Comparison of ENCODE assay signal across 24 cellular contexts in genomic region chr11:72100009-72100408, GRCh38. TPM values are rescaled to one million over a fixed set of nuclear protein-coding genes. Genes with fewer than 3 reads are reported as not detected.
DNase-seq lines count a peak whose midpoint lies in the region; ATAC-seq and TF ChIP-seq lines count a peak whose summit lies in the region.
"Had no signal": no experiment of that assay in that cellular context is flagged by ENCODE, and none has a peak within 500 bp of the region (broad histone marks: within the 10 kb centered on the region; RNA-seq: fewer than 3 reads in every experiment).

No MANE protein-coding gene starts in this region.

- CTCF ChIA-PET in activated naive CD4-positive, alpha-beta T cell treated with anti-CD3 and anti-CD28 coated beads, Interleukin-2, amount 10 ng/mL, durations not matched to agents 7 days and 5 days (lab: Charles Lee) = interaction anchor here (0.7 to 4.2 kb wide), 4 partner anchors 9 to 75 kb away, joined by 4 to 29 read pairs (median 4); no protein-coding TSS in a partner anchor
- CTCF ChIA-PET in activated CD8-positive, alpha-beta T cell treated with anti-CD3 and anti-CD28 coated beads, Interleukin-2, amount 10 ng/mL, durations not matched to agents 7 days and 5 days (lab: Charles Lee) = interaction anchor here (1.4 to 4.5 kb wide), 7 partner anchors 9 to 331 kb away, joined by 3 to 48 read pairs (median 9); no protein-coding TSS in a partner anchor

- H3K9me3 Mint-ChIP-seq in activated naive CD4-positive, alpha-beta T cell treated with anti-CD3 and anti-CD28 coated beads, Interleukin-2, amount 50 U/mL, for 72 hours = peaks cover 0 to 4% of the 10 kb centered on the region in 2 donors
- H3K9me3 Mint-ChIP-seq in activated naive CD4-positive, alpha-beta T cell treated with anti-CD3 and anti-CD28 coated beads, Interleukin-2, amount 10 ng/mL, durations not matched to agents 7 days and 5 days = no peaks in the 10 kb centered on the region
- no peaks in the 10 kb centered on the region for H3K9me3 Mint-ChIP-seq in activated CD8-positive, alpha-beta T cell treated with anti-CD3 and anti-CD28 coated beads, Interleukin-2, amount 10 ng/mL, durations not matched to agents 7 days and 5 days (ENCODE audit: insufficient read depth)
- H3K9me3 Mint-ChIP-seq: activated T-cell treated with anti-CD3 and anti-CD28 coated beads, Interleukin-2, amount 50 U/mL, for 4 hours; immature natural killer cell had no signal

- H3K27ac ChIP-seq in lower lobe of right lung = peak overlapping the region; percentile 43
- no peak overlapping the region for H3K27ac ChIP-seq in subcutaneous abdominal adipose tissue (ENCODE audit: low read depth, low read length)
- H3K27ac ChIP-seq: sigmoid colon had no signal

- peak overlapping the region; percentile 50 to 90 for H3K27ac Mint-ChIP-seq in activated naive CD4-positive, alpha-beta T cell treated with anti-CD3 and anti-CD28 coated beads, Interleukin-2, amount 50 U/mL, for 72 hours
- H3K27ac Mint-ChIP-seq in activated naive CD4-positive, alpha-beta T cell treated with anti-CD3 and anti-CD28 coated beads, Interleukin-2, amount 10 ng/mL, durations not matched to agents 7 days and 5 days = no peak overlapping the region
- H3K27ac Mint-ChIP-seq in activated CD8-positive, alpha-beta T cell treated with anti-CD3 and anti-CD28 coated beads, Interleukin-2, amount 10 ng/mL, durations not matched to agents 7 days and 5 days = peak overlapping the region; percentile 69

- H3K4me1 Mint-ChIP-seq in activated naive CD4-positive, alpha-beta T cell treated with anti-CD3 and anti-CD28 coated beads, Interleukin-2, amount 10 ng/mL, durations not matched to agents 7 days and 5 days = peaks cover 41% of the 10 kb centered on the region
- peaks cover 38% of the 10 kb centered on the region for H3K4me1 Mint-ChIP-seq in activated CD8-positive, alpha-beta T cell treated with anti-CD3 and anti-CD28 coated beads, Interleukin-2, amount 10 ng/mL, durations not matched to agents 7 days and 5 days (ENCODE audit: low read depth)

- no peak overlapping the region for H3K4me3 Mint-ChIP-seq in activated naive CD4-positive, alpha-beta T cell treated with anti-CD3 and anti-CD28 coated beads, Interleukin-2, amount 10 ng/mL, durations not matched to agents 7 days and 5 days
- H3K4me3 Mint-ChIP-seq in activated CD8-positive, alpha-beta T cell treated with anti-CD3 and anti-CD28 coated beads, Interleukin-2, amount 10 ng/mL, durations not matched to agents 7 days and 5 days = no peak overlapping the region
- H3K4me3 Mint-ChIP-seq: activated T-cell treated with anti-CD3 and anti-CD28 coated beads, Interleukin-2, amount 50 U/mL, for 4 hours had no signal

- DNase-seq in activated naive CD4-positive, alpha-beta T cell treated with anti-CD3 and anti-CD28 coated beads, Interleukin-2, amount 50 U/mL, for 72 hours (ENCODE audit: low spot score in 2 of 2) = no peak
- no peak for DNase-seq in activated naive CD4-positive, alpha-beta T cell treated with anti-CD3 and anti-CD28 coated beads, Interleukin-2, amount 10 ng/mL, durations not matched to agents 7 days and 5 days
- no peak for DNase-seq in activated CD8-positive, alpha-beta T cell treated with anti-CD3 and anti-CD28 coated beads, Interleukin-2, amount 10 ng/mL, durations not matched to agents 7 days and 5 days
- DNase-seq in lower lobe of right lung (no peak), NCI-H2171 (lab: John Stamatoyannopoulos, UW) (no peak), CD1c-positive myeloid dendritic cell (ENCODE audit: extremely low spot score) (no peak)
- no peak for DNase-seq in activated CD4-positive, alpha-beta T cell treated with anti-CD3 and anti-CD28 coated beads for 1 hour
- DNase-seq: activated CD4-positive, alpha-beta T cell treated with anti-CD3 and anti-CD28 coated beads for 48 hours; activated T-cell treated with anti-CD3 and anti-CD28 coated beads, Interleukin-2, amount 50 U/mL, for 4 hours; amygdala; COR-L47; HCEC 1CT; immature natural killer cell; NCI-H1105 treated with DMSO at 0.1 percent for 48 hours; NK-92 treated with Interleukin-12 subunit alpha and Interleukin-12 subunit beta, amount 100 ng/mL, for 24 hours; occipital lobe; Right ventricle myocardium superior; sigmoid colon; stimulated activated CD4-positive, alpha-beta T cell treated with anti-CD3 and anti-CD28 coated beads, Interleukin-4, amount 100 ng/mL, for 24 hours; T-helper 9 cell had no signal

- peak overlapping the region in 3 of 5 donors; percentile 49 to 63 (median 56) for H3K9ac ChIP-seq in subcutaneous abdominal adipose tissue (ENCODE audit: low read length in 5 of 5)

- POLR2A ChIA-PET in activated CD8-positive, alpha-beta T cell treated with anti-CD3 and anti-CD28 coated beads, Interleukin-2, amount 10 ng/mL, durations not matched to agents 7 days and 5 days (lab: Charles Lee) = interaction anchor here (0.6 to 5.4 kb wide), 7 partner anchors 10 to 108 kb away, joined by 3 to 45 read pairs (median 5); partner anchors contain the start of genes ANAPC15 and LRRC51

- no peak overlapping the region for H3K4me3 ChIP-seq in lower lobe of right lung
- H3K4me3 ChIP-seq in subcutaneous abdominal adipose tissue (ENCODE audit: low read depth in 1 of 5, low read length in 5 of 5) = no peak overlapping the region
- H3K4me3 ChIP-seq: sigmoid colon had no signal

- no peaks in the 10 kb centered on the region for H3K9me3 ChIP-seq in lower lobe of right lung
- H3K9me3 ChIP-seq in subcutaneous abdominal adipose tissue (ENCODE audit: control insufficient read depth in 5 of 5, low read length in 5 of 5) = no peaks in the 10 kb centered on the region
- H3K9me3 ChIP-seq: sigmoid colon had no signal

- no peaks in the 10 kb centered on the region for H3K27me3 Mint-ChIP-seq in activated naive CD4-positive, alpha-beta T cell treated with anti-CD3 and anti-CD28 coated beads, Interleukin-2, amount 10 ng/mL, durations not matched to agents 7 days and 5 days
- no peaks in the 10 kb centered on the region for H3K27me3 Mint-ChIP-seq in activated CD8-positive, alpha-beta T cell treated with anti-CD3 and anti-CD28 coated beads, Interleukin-2, amount 10 ng/mL, durations not matched to agents 7 days and 5 days (ENCODE audit: low read depth)

- H3K36me3 Mint-ChIP-seq in activated naive CD4-positive, alpha-beta T cell treated with anti-CD3 and anti-CD28 coated beads, Interleukin-2, amount 50 U/mL, for 72 hours = peaks cover 12 to 21% of the 10 kb centered on the region in 2 donors
- peaks cover 53% of the 10 kb centered on the region for H3K36me3 Mint-ChIP-seq in activated naive CD4-positive, alpha-beta T cell treated with anti-CD3 and anti-CD28 coated beads, Interleukin-2, amount 10 ng/mL, durations not matched to agents 7 days and 5 days
- H3K36me3 Mint-ChIP-seq in activated CD8-positive, alpha-beta T cell treated with anti-CD3 and anti-CD28 coated beads, Interleukin-2, amount 10 ng/mL, durations not matched to agents 7 days and 5 days (ENCODE audit: low read depth) = peaks cover 50% of the 10 kb centered on the region

- H3K36me3 ChIP-seq in lower lobe of right lung (peaks cover 57% of the 10 kb centered on the region), subcutaneous abdominal adipose tissue (ENCODE audit: control insufficient read depth in 5 of 5, insufficient read depth in 5 of 5, low read length in 5 of 5) (peaks cover 0 to 48% (median 34%) of the 10 kb centered on the region in 5 donors)

- intact Hi-C loops in lower lobe of right lung (cut with DNase I) = no loop called here

- TF ChIP-seq CTCF in lower lobe of right lung (IDR thresholded peaks at IDR 0.05) = no peak

- H3K4me1 ChIP-seq in lower lobe of right lung = peaks cover 39% of the 10 kb centered on the region
- H3K4me1 ChIP-seq in subcutaneous abdominal adipose tissue (ENCODE audit: control insufficient read depth in 5 of 5, insufficient read depth in 5 of 5, low read length in 5 of 5) = peaks cover 16 to 48% (median 44%) of the 10 kb centered on the region in 5 donors

- no peaks in the 10 kb centered on the region for H3K27me3 ChIP-seq in lower lobe of right lung (ENCODE audit: low read depth)
- no peaks in the 10 kb centered on the region for H3K27me3 ChIP-seq in subcutaneous abdominal adipose tissue (ENCODE audit: control insufficient read depth in 5 of 5, insufficient read depth in 4 of 5, low read length in 5 of 5)
- H3K27me3 ChIP-seq: sigmoid colon had no signal

- no peak for ATAC-seq in activated naive CD4-positive, alpha-beta T cell treated with anti-CD3 and anti-CD28 coated beads, Interleukin-2, amount 50 U/mL, for 72 hours
- ATAC-seq in activated CD8-positive, alpha-beta T cell treated with anti-CD3 and anti-CD28 coated beads, Interleukin-2, amount 10 ng/mL, durations not matched to agents 7 days and 5 days = no peak
- ATAC-seq in lower lobe of right lung = no peak
- ATAC-seq: activated T-cell treated with anti-CD3 and anti-CD28 coated beads, Interleukin-2, amount 50 U/mL, for 4 hours had no signal

RNA-seq across cellular contexts. Expression of gene LAMTOR1, which starts 3.1 kb away (rescaled TPM):
- total RNA-seq in activated naive CD4-positive, alpha-beta T cell treated with anti-CD3 and anti-CD28 coated beads, Interleukin-2, amount 50 U/mL, for 72 hours = 10 to 100 TPM; 40.9 to 60.0 TPM
- 10 to 100 TPM; 72.7 to 77.0 TPM for total RNA-seq in activated CD8-positive, alpha-beta T cell treated with anti-CD3 and anti-CD28 coated beads, Interleukin-2, amount 10 ng/mL, durations not matched to agents 7 days and 5 days
- total RNA-seq in lower lobe of right lung = 96.0 TPM

RNA-seq across cellular contexts. Expression of gene TOMT, which starts 5.7 kb away (rescaled TPM):
- not detected for total RNA-seq in activated naive CD4-positive, alpha-beta T cell treated with anti-CD3 and anti-CD28 coated beads, Interleukin-2, amount 50 U/mL, for 72 hours
- total RNA-seq in activated CD8-positive, alpha-beta T cell treated with anti-CD3 and anti-CD28 coated beads, Interleukin-2, amount 10 ng/mL, durations not matched to agents 7 days and 5 days = not detected
- not detected for total RNA-seq in lower lobe of right lung
- total RNA-seq: activated T-cell treated with anti-CD3 and anti-CD28 coated beads, Interleukin-2, amount 50 U/mL, for 4 hours; G401; glomerular endothelial cell; occipital lobe; Right ventricle myocardium superior; sigmoid colon; urinary bladder had no signal

RNA-seq across cellular contexts. Expression of gene ANAPC15, which starts 12.5 kb away (rescaled TPM):
- total RNA-seq in activated naive CD4-positive, alpha-beta T cell treated with anti-CD3 and anti-CD28 coated beads, Interleukin-2, amount 50 U/mL, for 72 hours = 10 to 100 TPM; 50.5 to 60.1 TPM
- 10 to 100 TPM; 62.9 to 69.5 TPM for total RNA-seq in activated CD8-positive, alpha-beta T cell treated with anti-CD3 and anti-CD28 coated beads, Interleukin-2, amount 10 ng/mL, durations not matched to agents 7 days and 5 days
- 22.7 TPM for total RNA-seq in lower lobe of right lung

RNA-seq across cellular contexts. Expression of gene LRRC51, which starts 19.4 kb away (rescaled TPM):
- 1 to 10 TPM; 4.1 to 8.3 TPM for total RNA-seq in activated naive CD4-positive, alpha-beta T cell treated with anti-CD3 and anti-CD28 coated beads, Interleukin-2, amount 50 U/mL, for 72 hours
- total RNA-seq in activated CD8-positive, alpha-beta T cell treated with anti-CD3 and anti-CD28 coated beads, Interleukin-2, amount 10 ng/mL, durations not matched to agents 7 days and 5 days = 1 to 10 TPM; 6.9 to 7.0 TPM
- 14.8 TPM for total RNA-seq in lower lobe of right lung

RNA-seq across cellular contexts. Expression of gene NUMA1, which starts 19.7 kb away (rescaled TPM):
- total RNA-seq in activated naive CD4-positive, alpha-beta T cell treated with anti-CD3 and anti-CD28 coated beads, Interleukin-2, amount 50 U/mL, for 72 hours = 100 to 1,000 TPM; 206 to 209 TPM
- total RNA-seq in activated CD8-positive, alpha-beta T cell treated with anti-CD3 and anti-CD28 coated beads, Interleukin-2, amount 10 ng/mL, durations not matched to agents 7 days and 5 days = 100 to 1,000 TPM; 198 to 199 TPM
- 200 TPM for total RNA-seq in lower lobe of right lung
